ENCODE assay signal across 1 cellular context in genomic region chr15:40511472-40512133, GRCh38.
TF ChIP-seq lines count a peak whose summit lies in the region.

No MANE protein-coding gene starts in this region.

TF ChIP-seq in HepG2, 621 proteins besides CTCF, POLR2A, EP300 and RAD21 (continued from another document and continues in another):
- TF ChIP-seq AKNA (CRISPR knock-in tag; IDR thresholded peaks at IDR 0.05; ENCODE audit: borderline replicate concordance) (0 out of 2 replicates have a peak, but pooled peaks have one; percentile 16), MED1 (CRISPR knock-in tag; IDR thresholded peaks at IDR 0.05) (peak; percentile 70), ZNF580 (CRISPR knock-in tag; IDR thresholded peaks at IDR 0.05; ENCODE audit: borderline replicate concordance, low read depth) (peak; percentile 70; the same call in 1 of the 2 replicates), ZBED4 (CRISPR knock-in tag; IDR thresholded peaks at IDR 0.05; ENCODE audit: borderline replicate concordance) (peak; percentile 90), ZNF543 (CRISPR knock-in tag; IDR thresholded peaks at IDR 0.05) (peak; percentile 91; the same call in 1 of the 2 replicates), ZNF124 (CRISPR knock-in tag; IDR thresholded peaks at IDR 0.05) (0 out of 2 replicates have a peak, but pooled peaks have one; percentile 28), ZNF441 (CRISPR knock-in tag; IDR thresholded peaks at IDR 0.05; ENCODE audit: borderline replicate concordance) (peak; percentile 81), HDAC6 (IDR thresholded peaks at IDR 0.05; ENCODE audit: low read depth, low read length) (no peak), SNAPC2 (CRISPR knock-in tag; IDR thresholded peaks at IDR 0.05) (no peak), SALL1 (CRISPR knock-in tag; IDR thresholded peaks at IDR 0.05) (peak; percentile 79), ZNF10 (CRISPR knock-in tag; IDR thresholded peaks at IDR 0.05; ENCODE audit: borderline replicate concordance, low read depth) (no peak), GLMP (CRISPR knock-in tag; IDR thresholded peaks at IDR 0.05; ENCODE audit: borderline replicate concordance) (no peak), HNF1A (IDR thresholded peaks at IDR 0.05; ENCODE audit: low read depth) (no peak), HNF1A (CRISPR knock-in tag; IDR thresholded peaks at IDR 0.05; ENCODE audit: borderline replicate concordance) (peak; percentile 70; the same call in 1 of the 2 replicates), SIX1 (CRISPR knock-in tag; IDR thresholded peaks at IDR 0.05; ENCODE audit: borderline replicate concordance) (no peak), REXO4 (CRISPR knock-in tag; IDR thresholded peaks at IDR 0.05; ENCODE audit: borderline replicate concordance) (no peak), TRAFD1 (CRISPR knock-in tag; IDR thresholded peaks at IDR 0.05; ENCODE audit: borderline replicate concordance) (no peak), DMTF1 (CRISPR knock-in tag; IDR thresholded peaks at IDR 0.05) (0 out of 2 replicates have a peak, but pooled peaks have one; percentile 45), ATF4 (CRISPR knock-in tag; IDR thresholded peaks at IDR 0.05) (peak in 1 of 2 experiments; percentile 79; a peak in 2 of 4 replicates), ZBTB10 (CRISPR knock-in tag; IDR thresholded peaks at IDR 0.05; ENCODE audit: borderline replicate concordance) (peak; percentile 41; the same call in 1 of the 2 replicates), SRY (CRISPR knock-in tag; IDR thresholded peaks at IDR 0.05) (0 out of 2 replicates have a peak, but pooled peaks have one; percentile 43), SKIL (CRISPR knock-in tag; IDR thresholded peaks at IDR 0.05; ENCODE audit: borderline replicate concordance) (peak; percentile 98), SOX5 (CRISPR knock-in tag; IDR thresholded peaks at IDR 0.05; ENCODE audit: borderline replicate concordance) (peak; percentile 70; the same call in 1 of the 2 replicates), ZNF121 (CRISPR knock-in tag; IDR thresholded peaks at IDR 0.05) (peak; percentile 57; the same call in 1 of the 2 replicates), ZNF451 (CRISPR knock-in tag; IDR thresholded peaks at IDR 0.05) (peak; percentile 79; the same call in 1 of the 2 replicates)
